Comparison of ENCODE assay signal across 13 cellular contexts in the genomic region with DNA sequence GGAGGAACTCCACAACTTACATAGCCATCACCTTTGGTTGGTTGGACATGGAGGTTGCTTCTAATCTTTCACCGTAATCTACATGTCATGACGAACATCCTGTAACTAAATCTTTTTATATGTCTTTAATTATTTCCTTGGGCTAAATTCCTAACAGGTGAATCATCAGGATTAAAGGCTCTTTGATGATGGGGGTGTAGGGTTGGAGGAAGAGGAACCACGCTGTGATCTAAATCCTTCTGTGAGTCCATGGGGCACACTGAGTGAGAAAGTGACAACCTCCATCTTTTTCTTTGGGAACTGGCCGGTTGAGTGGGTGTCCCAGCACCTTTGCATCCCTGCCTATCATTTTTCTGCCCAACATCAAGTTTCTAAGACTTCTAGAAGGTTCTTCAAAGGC. TPM values are rescaled to one million over a fixed set of nuclear protein-coding genes. Genes with fewer than 3 reads are reported as not detected.
DNase-seq lines count a peak whose midpoint lies in the region; ATAC-seq and TF ChIP-seq lines count a peak whose summit lies in the region.
"Had no signal": no experiment of that assay in that cellular context is flagged by ENCODE, and none has a peak within 500 bp of the region (broad histone marks: within the 10 kb centered on the region; RNA-seq: fewer than 3 reads in every experiment).

No MANE protein-coding gene starts in this region.

- no peak overlapping the region for H3K56ac ChIP-seq in mesendoderm (ENCODE audit: low read length)

- H3K4me2 ChIP-seq in mesendoderm (ENCODE audit: low read length) (no peak overlapping the region), smooth muscle cell (no peak overlapping the region)

- DNase-seq in AG10803 (ENCODE audit: low read depth) (peak; percentile 74), LoVo (ENCODE audit: low spot score) (peak; percentile 95), choroid plexus epithelial cell (ENCODE audit: low read depth) (peak; percentile 56), mesendoderm (peak; percentile 88), COLO668 (lab: John Stamatoyannopoulos, UW; ENCODE audit: unreplicated experiment) (no peak), smooth muscle cell (lab: John Stamatoyannopoulos, UW; ENCODE audit: unreplicated experiment) (no peak)
- no peak for DNase-seq in activated naive CD4-positive, alpha-beta T cell treated with Interleukin-2 at 50 U/mL for 16 hours
- DNase-seq: adrenal gland, immature natural killer cell, NCI-H2029 treated with DMSO at 0.1 percent for 48 hours had no signal

- H2AFZ ChIP-seq in smooth muscle cell (ENCODE audit: low read depth): no peak overlapping the region

- no CpG with 5 or more reads among the region's 4 CpGs for WGBS in mesendoderm (ENCODE audit: extremely low coverage, insufficient coverage, low lambda C conversion rate)
- 63% methylated on average over 4 of the region's 4 CpGs for WGBS in smooth muscle cell (ENCODE audit: low lambda C conversion rate)

- no peaks in the 10 kb centered on the region for H3F3A ChIP-seq in smooth muscle cell (ENCODE audit: low read depth)

- no peak overlapping the region for H2BK15ac ChIP-seq in mesendoderm (replicated peaks; ENCODE audit: low read depth)

- H2BK120ac ChIP-seq in mesendoderm (ENCODE audit: low read depth, low read length): no peak overlapping the region

- H2AK5ac ChIP-seq in mesendoderm (ENCODE audit: low read length): no peak overlapping the region

- no peak overlapping the region for H3K4me3 ChIP-seq in AG10803 (ENCODE audit: low read length)
- H3K4me3 ChIP-seq in choroid plexus epithelial cell (ENCODE audit: low read depth, low read length): no peak overlapping the region
- no peak overlapping the region for H3K4me3 ChIP-seq in mesendoderm (ENCODE audit: low read length)
- no peak overlapping the region for H3K4me3 ChIP-seq in smooth muscle cell
- H3K4me3 ChIP-seq: adrenal gland had no signal

- no peak overlapping the region for H3K23ac ChIP-seq in mesendoderm (ENCODE audit: low read length)

- no peaks in the 10 kb centered on the region for H3K9me3 ChIP-seq in smooth muscle cell (replicated peaks; ENCODE audit: low read depth)
- H3K9me3 ChIP-seq: adrenal gland had no signal

- no peak overlapping the region for H4K5ac ChIP-seq in mesendoderm (ENCODE audit: low read length)

- H3K27me3 ChIP-seq in mesendoderm (ENCODE audit: insufficient read depth, low read length, poor library complexity): no peaks in the 10 kb centered on the region
- no peaks in the 10 kb centered on the region for H3K27me3 ChIP-seq in smooth muscle cell (ENCODE audit: low read depth)
- H3K27me3 ChIP-seq: adrenal gland had no signal

- no peaks in the 10 kb centered on the region for H4K20me1 ChIP-seq in smooth muscle cell (ENCODE audit: low read depth)

- H3K79me2 ChIP-seq in mesendoderm (ENCODE audit: control insufficient read depth, insufficient read depth, low read length) (no peaks in the 10 kb centered on the region), smooth muscle cell (ENCODE audit: low read depth) (no peaks in the 10 kb centered on the region)

- no peaks in the 10 kb centered on the region for H3K79me1 ChIP-seq in mesendoderm (ENCODE audit: low read length)

- H3K4me1 ChIP-seq in mesendoderm (ENCODE audit: control insufficient read depth, low read depth, low read length) (peaks cover 12% of the 10 kb centered on the region), smooth muscle cell (ENCODE audit: low read depth) (peaks cover 19% of the 10 kb centered on the region)

- H2BK5ac ChIP-seq in mesendoderm (ENCODE audit: low read length): no peak overlapping the region

- H3K9ac ChIP-seq in mesendoderm (ENCODE audit: low read length) (no peak overlapping the region), smooth muscle cell (ENCODE audit: low read depth) (no peak overlapping the region)

- H3K18ac ChIP-seq in mesendoderm (ENCODE audit: low read length): peak overlapping the region; percentile 73

- no peaks in the 10 kb centered on the region for H3K36me3 ChIP-seq in mesendoderm (ENCODE audit: control insufficient read depth, insufficient read depth, low read length)
- no peaks in the 10 kb centered on the region for H3K36me3 ChIP-seq in smooth muscle cell (ENCODE audit: low read depth)
- H3K36me3 ChIP-seq: adrenal gland had no signal

- H3K4ac ChIP-seq in mesendoderm (ENCODE audit: low read depth, low read length): no peak overlapping the region

- H4K8ac ChIP-seq in mesendoderm (ENCODE audit: low read depth, low read length): no peak overlapping the region

- H3K27ac ChIP-seq in mesendoderm (ENCODE audit: low read depth, low read length) (no peak overlapping the region), smooth muscle cell (ENCODE audit: low read depth) (no peak overlapping the region)
- H3K27ac ChIP-seq: adrenal gland had no signal

- TF ChIP-seq CTCF in AG10803 (conservative IDR thresholded peaks at IDR 0.05; ENCODE audit: low read length): no peak
- TF ChIP-seq CTCF in choroid plexus epithelial cell (conservative IDR thresholded peaks at IDR 0.05; ENCODE audit: low read depth, low read length): no peak
- no peak for TF ChIP-seq CTCF in smooth muscle cell (IDR thresholded peaks at IDR 0.05; ENCODE audit: borderline replicate concordance, insufficient read depth, poor library complexity, severe bottlenecking)

- no peak for ATAC-seq in HG02623 (IDR thresholded peaks at IDR 0.05; ENCODE audit: unreplicated experiment)

RNA-seq across cellular contexts. Expression of a gene that starts 31.1 kb away (rescaled TPM):
- 0.20 TPM for polyA plus RNA-seq in mesendoderm (2013, experiment 1 of 2)
- not detected for polyA plus RNA-seq in mesendoderm (2013, experiment 2 of 2)
- 0.31 and 2.5 TPM in 2 replicates for total RNA-seq in smooth muscle cell
- 3.9 and 4.2 TPM in 2 replicates for polyA plus RNA-seq in smooth muscle cell
- total RNA-seq: skeletal muscle tissue, urinary bladder had no signal

Comparison
In these comparisons a context has a peak if more than half of its experiments do, and no peak if none do; other contexts are left out.
1. DNase-seq: peak in AG10803 (single experiment), LoVo (single experiment), choroid plexus epithelial cell (single experiment) and mesendoderm (single experiment); none in COLO668 (single experiment), smooth muscle cell (single experiment) and activated naive CD4-positive, alpha-beta T cell treated with Interleukin-2 at 50 U/mL for 16 hours (single experiment).